8 cellular contexts compared by ENCODE assay signal in genomic region chr11:60970369-60970774, GRCh38. TPM values are rescaled to one million over a fixed set of nuclear protein-coding genes. Genes with fewer than 3 reads are reported as not detected.
DNase-seq lines count a peak whose midpoint lies in the region; ATAC-seq and TF ChIP-seq lines count a peak whose summit lies in the region.

No MANE protein-coding gene starts in this region.

- DNase-seq in BJ (ENCODE audit: low read depth) = no peak
- peak; percentile 68 for DNase-seq in OCI-M1 (lab: John Stamatoyannopoulos, UW)
- DNase-seq in activated T-cell treated with anti-CD3 and anti-CD28 coated beads, Interleukin-2, amount 50 U/mL, for 72 hours = peak; percentile 82 to 85
- peak; percentile 21 to 62 for DNase-seq in foreskin fibroblast
- peak; percentile 31 to 69 for DNase-seq in psoas muscle

- H3K4me3 Mint-ChIP-seq in activated T-cell treated with anti-CD3 and anti-CD28 coated beads, Interleukin-2, amount 50 U/mL, for 72 hours = peak overlapping the region; percentile 87 to 93

- intact Hi-C loops in psoas muscle (cut with DNase I) = loop anchor here in 1 of 2 donors (1.0 kb wide), 1 partner anchor 159 kb away; no protein-coding TSS in a partner anchor

- H3K27ac Mint-ChIP-seq in activated T-cell treated with anti-CD3 and anti-CD28 coated beads, Interleukin-2, amount 50 U/mL, for 72 hours = peak overlapping the region; percentile 48

- peaks cover 19 to 31% of the 10 kb centered on the region in 2 donors for H3K36me3 Mint-ChIP-seq in activated T-cell treated with anti-CD3 and anti-CD28 coated beads, Interleukin-2, amount 50 U/mL, for 72 hours (ENCODE audit: insufficient read depth in 2 of 2)

- no peaks in the 10 kb centered on the region for H3K9me3 Mint-ChIP-seq in activated T-cell treated with anti-CD3 and anti-CD28 coated beads, Interleukin-2, amount 50 U/mL, for 72 hours

- no peaks in the 10 kb centered on the region for H3K9me3 ChIP-seq in psoas muscle

- CTCF ChIA-PET in BJ (lab: Yijun Ruan, JAX) = interaction anchor here (0.6 to 3.7 kb wide), 19 partner anchors 9 to 208 kb away, joined by 3 to 22 read pairs (median 5); partner anchors contain the start of genes TMEM132A and VPS37C

- POLR2A ChIA-PET in BJ (lab: Charles Lee) = no interaction called here

- H3K27ac ChIP-seq in psoas muscle = no peak overlapping the region

- H3K36me3 ChIP-seq in BJ (ENCODE audit: control insufficient read depth, insufficient read depth, low read length) = no peaks in the 10 kb centered on the region
- no peaks in the 10 kb centered on the region for H3K36me3 ChIP-seq in psoas muscle (ENCODE audit: insufficient read depth in 1 of 2, low read depth in 1 of 2)

- TF ChIP-seq CTCF in BJ (IDR thresholded peaks at IDR 0.05; ENCODE audit: insufficient read depth, low read depth, low read length) = peak; percentile 93
- peak; percentile 90 for TF ChIP-seq CTCF in foreskin fibroblast (IDR thresholded peaks at IDR 0.05; ENCODE audit: low read depth, low read length)
- TF ChIP-seq CTCF in psoas muscle (IDR thresholded peaks at IDR 0.05) = peak; percentile 83

- 21 to 27% (median 26%) methylated on average over 9 of the region's 9 CpGs for WGBS in psoas muscle, 3 donors

- H3K4me1 Mint-ChIP-seq in activated T-cell treated with anti-CD3 and anti-CD28 coated beads, Interleukin-2, amount 50 U/mL, for 72 hours (ENCODE audit: low read depth) = peaks cover 42% of the 10 kb centered on the region

- H3K27me3 ChIP-seq in BJ (ENCODE audit: control insufficient read depth, insufficient read depth, low read length) (peaks cover 16% of the 10 kb centered on the region), psoas muscle (ENCODE audit: insufficient read depth in 3 of 3, low read length in 2 of 3) (no peaks in the 10 kb centered on the region)

- H3K4me3 ChIP-seq in BJ (ENCODE audit: low read depth, low read length) = no peak overlapping the region
- H3K4me3 ChIP-seq in foreskin fibroblast (ENCODE audit: low read depth in 1 of 2, low read length in 2 of 2) = no peak overlapping the region
- H3K4me3 ChIP-seq in psoas muscle = no peak overlapping the region

- no peaks in the 10 kb centered on the region for H3K4me1 ChIP-seq in psoas muscle

- no peaks in the 10 kb centered on the region for H3K27me3 Mint-ChIP-seq in activated T-cell treated with anti-CD3 and anti-CD28 coated beads, Interleukin-2, amount 50 U/mL, for 72 hours (ENCODE audit: low read depth)

- peak; percentile 61 for ATAC-seq in GM21825 (IDR thresholded peaks at IDR 0.05; ENCODE audit: unreplicated experiment)
- ATAC-seq in activated T-cell treated with anti-CD3 and anti-CD28 coated beads, Interleukin-2, amount 50 U/mL, for 72 hours (replicated peaks in 1 of 2) = peak; percentile 51 to 59
- ATAC-seq in psoas muscle = peak; percentile 69 to 73 (median 72)
- ATAC-seq in HG02970 (IDR thresholded peaks at IDR 0.05; ENCODE audit: low FRiP score, unreplicated experiment) = no peak
- ATAC-seq in HG03571 (IDR thresholded peaks at IDR 0.05; ENCODE audit: unreplicated experiment) = no peak

RNA-seq across cellular contexts. Expression of gene CD6, which starts 1.1 kb away (rescaled TPM):
- not detected in 2 replicates for polyA plus RNA-seq in BJ (2011; rRNA removed)
- polyA minus RNA-seq in BJ (2011; rRNA and poly(A)+ RNA removed) = not detected in 2 replicates
- 100 to 1,000 TPM; 298 to 313 TPM for total RNA-seq in activated T-cell treated with anti-CD3 and anti-CD28 coated beads, Interleukin-2, amount 50 U/mL, for 72 hours
- under 1 TPM; 0.43 to 0.74 (median 0.49) TPM for total RNA-seq in psoas muscle
- under 1 TPM; 0.05 to 0.34 (median 0.05) TPM for polyA plus RNA-seq in psoas muscle

RNA-seq across cellular contexts. Expression of gene SLC15A3, which starts 18.4 kb away (rescaled TPM):
- polyA plus RNA-seq in BJ (2011; rRNA removed) = 7.8 and 14.1 TPM in 2 replicates
- polyA minus RNA-seq in BJ (2011; rRNA and poly(A)+ RNA removed) = 14.6 and 23.4 TPM in 2 replicates
- 1 to 10 TPM; 3.5 to 4.1 TPM for total RNA-seq in activated T-cell treated with anti-CD3 and anti-CD28 coated beads, Interleukin-2, amount 50 U/mL, for 72 hours
- total RNA-seq in psoas muscle = 10 to 100 TPM in 1 of 4 donors, 1 to 10 TPM in 3; 7.2 to 14.6 (median 8.6) TPM
- 10 to 100 TPM in 1 of 3 donors, 1 to 10 TPM in 2; 7.8 to 10.3 (median 8.2) TPM for polyA plus RNA-seq in psoas muscle

RNA-seq across cellular contexts. Expression of gene TMEM132A, which starts 46.1 kb away (rescaled TPM):
- polyA plus RNA-seq in BJ (2011; rRNA removed) (12.1 and 17.9 TPM in 2 replicates), psoas muscle (1 to 10 TPM; 2.0 to 3.7 (median 2.6) TPM)
- polyA minus RNA-seq in BJ (2011; rRNA and poly(A)+ RNA removed) = 6.8 and 10.4 TPM in 2 replicates
- 1 to 10 TPM; 2.4 to 3.5 TPM for total RNA-seq in activated T-cell treated with anti-CD3 and anti-CD28 coated beads, Interleukin-2, amount 50 U/mL, for 72 hours
- 1 to 10 TPM; 3.3 to 7.7 (median 6.1) TPM for total RNA-seq in psoas muscle

RNA-seq across cellular contexts. Expression of gene TMEM109, which starts 56.4 kb away (rescaled TPM):
- polyA plus RNA-seq in BJ (2011; rRNA removed) = 46.8 and 70.0 TPM in 2 replicates
- 23.0 and 29.4 TPM in 2 replicates for polyA minus RNA-seq in BJ (2011; rRNA and poly(A)+ RNA removed)
- 10 to 100 TPM; 61.9 to 66.3 TPM for total RNA-seq in activated T-cell treated with anti-CD3 and anti-CD28 coated beads, Interleukin-2, amount 50 U/mL, for 72 hours
- total RNA-seq in psoas muscle = 10 to 100 TPM; 70.2 to 73.4 (median 71.5) TPM
- polyA plus RNA-seq in psoas muscle = 100 to 1,000 TPM in 1 of 3 donors, 10 to 100 TPM in 2; 69.2 to 130 (median 78.1) TPM

Comparison
In these comparisons a context has a peak if more than half of its experiments do, and no peak if none do; other contexts are left out.
1. ATAC-seq: peak in GM21825 (single experiment), activated T-cell treated with anti-CD3 and anti-CD28 coated beads, Interleukin-2, amount 50 U/mL, for 72 hours (2 of 2) and psoas muscle (4 of 4); none in HG02970 (single experiment) and HG03571 (single experiment).
2. RNA of gene CD6, which starts 1.1 kb away (total RNA-seq): 298 to 313 TPM in activated T-cell treated with anti-CD3 and anti-CD28 coated beads, Interleukin-2, amount 50 U/mL, for 72 hours; 0.43 to 0.74 TPM in psoas muscle; every median in the first group is over 100 times any median in the second.
3. Peak in every context shown above with its lines, with median percentiles within 50 percentile points of each other: CTCF ChIP-seq.